ENCODE assay signal across 19 cellular contexts in the genomic region with DNA sequence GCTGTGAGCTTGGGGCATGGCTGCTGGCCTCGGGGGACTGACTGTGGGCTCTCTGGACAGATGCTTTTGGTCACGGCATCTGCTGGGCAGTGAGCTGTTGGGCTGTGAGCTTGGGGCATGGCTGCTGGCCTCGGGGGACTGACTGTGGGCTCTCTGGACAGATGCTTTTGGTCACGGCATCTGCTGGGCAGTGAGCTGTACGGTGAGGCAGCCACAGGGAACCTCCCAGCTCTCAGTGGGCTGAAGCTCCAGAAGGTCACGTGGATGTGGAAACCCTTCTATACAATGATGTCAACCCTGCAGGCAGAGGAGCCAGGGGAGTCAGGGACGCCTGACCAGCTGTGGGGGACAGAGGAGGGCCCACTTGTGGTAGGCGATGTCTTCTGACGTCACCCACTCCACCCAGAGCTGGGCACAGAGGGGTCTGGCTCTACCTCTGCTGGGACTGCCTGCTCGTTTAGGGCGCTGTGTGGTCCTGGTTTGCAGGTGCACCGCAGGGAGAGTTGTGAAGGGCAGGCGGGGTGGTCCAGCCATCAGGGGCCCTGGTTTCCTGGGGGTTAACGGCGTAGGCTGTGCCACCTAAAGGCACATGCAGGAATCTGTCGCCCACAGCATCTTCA.
DNase-seq lines count a peak whose midpoint lies in the region; ATAC-seq and TF ChIP-seq lines count a peak whose summit lies in the region.
"Had no signal": no experiment of that assay in that cellular context is flagged by ENCODE, and none has a peak within 500 bp of the region (broad histone marks: within the 10 kb centered on the region; RNA-seq: fewer than 3 reads in every experiment).

No MANE protein-coding gene starts in this region.

- no peak overlapping the region for H2BK5ac ChIP-seq in mesendoderm (ENCODE audit: low read length)

- intact Hi-C loops in Right ventricle myocardium superior (cut with DNase I) (no loop called here), cardiac septum (cut with DNase I) (no loop called here), spleen (cut with DNase I; ENCODE audit: low total_unique reads) (no loop called here)

- peaks cover 20% of the 10 kb centered on the region for H3K79me2 ChIP-seq in mesendoderm (ENCODE audit: control insufficient read depth, insufficient read depth, low read length)

- H3K4me1 ChIP-seq in mesendoderm (ENCODE audit: control insufficient read depth, low read depth, low read length) (peaks cover 16% of the 10 kb centered on the region), spleen (no peaks in the 10 kb centered on the region)
- H3K4me1 ChIP-seq: HAP-1 had no signal

- H3K27me3 ChIP-seq in mesendoderm (ENCODE audit: insufficient read depth, low read length, poor library complexity) (no peaks in the 10 kb centered on the region), spleen (replicated peaks in 1 of 7) (peaks cover 0 to 70% (median 8%) of the 10 kb centered on the region in 7 donors)
- H3K27me3 ChIP-seq: SJSA1 had no signal

- no CpG with 5 or more reads among the region's 16 CpGs for WGBS in mesendoderm (ENCODE audit: extremely low coverage, insufficient coverage, low lambda C conversion rate)
- 82 to 86% (median 85%) methylated on average over 11 to 16 of the region's 16 CpGs for WGBS in spleen, 5 donors

- TF ChIP-seq CTCF in spleen (IDR thresholded peaks at IDR 0.05 in 8 of 11, conservative IDR thresholded peaks at IDR 0.05 in 3 of 11): no peak

- no peak overlapping the region for H4K5ac ChIP-seq in mesendoderm (ENCODE audit: low read length)

- H2AK5ac ChIP-seq in mesendoderm (ENCODE audit: low read length): no peak overlapping the region

- ATAC-seq in Right ventricle myocardium superior (ENCODE audit: poor library complexity): no peak

- H3K23ac ChIP-seq in mesendoderm (ENCODE audit: low read length): no peak overlapping the region

- DNase-seq in Right ventricle myocardium superior: peak; percentile 37
- no peak for DNase-seq in cardiac septum (ENCODE audit: low spot score)
- no peak for DNase-seq in SK-N-MC (ENCODE audit: low read depth, low spot score)
- DNase-seq in mesendoderm: no peak
- peak; percentile 59 for DNase-seq in spleen
- no peak for DNase-seq in glomerular visceral epithelial cell (ENCODE audit: extremely low spot score)
- no peak for DNase-seq in NCI-H2029 (lab: John Stamatoyannopoulos, UW)
- DNase-seq in NCI-H2196 (lab: John Stamatoyannopoulos, UW; ENCODE audit: unreplicated experiment): no peak
- DNase-seq: DMS 273 treated with DMSO at 0.1 percent for 48 hours, Kasumi-1, MM.1S, NCI-H1105 treated with DMSO at 0.1 percent for 48 hours, NCI-H1694 treated with DMSO at 0.1 percent for 48 hours, NCI-H446 treated with DMSO at 0.1 percent for 48 hours, NCI-H748 treated with DMSO at 0.1 percent for 48 hours, RPMI8226 had no signal

- H3K36me3 ChIP-seq in SK-N-MC (ENCODE audit: insufficient read depth, low read length) (no peaks in the 10 kb centered on the region), mesendoderm (ENCODE audit: control insufficient read depth, insufficient read depth, low read length) (no peaks in the 10 kb centered on the region), spleen (no peaks in the 10 kb centered on the region)
- H3K36me3 ChIP-seq: HAP-1 had no signal

- H2BK120ac ChIP-seq in mesendoderm (ENCODE audit: low read depth, low read length): no peak overlapping the region

- no peak overlapping the region for H4K8ac ChIP-seq in mesendoderm (ENCODE audit: low read depth, low read length)

- H3K79me1 ChIP-seq in mesendoderm (ENCODE audit: low read length): peaks cover 18% of the 10 kb centered on the region

- no peak for TF ChIP-seq POLR2A in spleen (IDR thresholded peaks at IDR 0.05)

- no peak overlapping the region for H3K4ac ChIP-seq in mesendoderm (ENCODE audit: low read depth, low read length)

- H2BK15ac ChIP-seq in mesendoderm (replicated peaks; ENCODE audit: low read depth): no peak overlapping the region

- H3K56ac ChIP-seq in mesendoderm (ENCODE audit: low read length): peak overlapping the region; percentile 28

- H3K9me3 ChIP-seq in SK-N-MC (ENCODE audit: low read depth, low read length): no peaks in the 10 kb centered on the region
- no peaks in the 10 kb centered on the region for H3K9me3 ChIP-seq in spleen
- H3K9me3 ChIP-seq: HAP-1, SJSA1 had no signal

- H3K9ac ChIP-seq in SK-N-MC (ENCODE audit: insufficient read length) (no peak overlapping the region), mesendoderm (ENCODE audit: low read length) (no peak overlapping the region)

- no peak overlapping the region for H3K18ac ChIP-seq in mesendoderm (ENCODE audit: low read length)

- no peak overlapping the region for H3K4me2 ChIP-seq in mesendoderm (ENCODE audit: low read length)

- H3K27ac ChIP-seq in SK-N-MC: 0 out of 2 replicates have a peak overlapping the region, but pooled peaks have one; percentile 50
- no peak overlapping the region for H3K27ac ChIP-seq in mesendoderm (ENCODE audit: low read depth, low read length)
- no peak overlapping the region for H3K27ac ChIP-seq in spleen
- H3K27ac ChIP-seq: C4-2B, SJSA1 had no signal

- H3K4me3 ChIP-seq in SK-N-MC (no peak overlapping the region), mesendoderm (ENCODE audit: low read length) (no peak overlapping the region), spleen (no peak overlapping the region)
- H3K4me3 ChIP-seq: HAP-1, SJSA1 had no signal

Comparison
In these comparisons a context has a peak if more than half of its experiments do, and no peak if none do; other contexts are left out.
1. DNase-seq: peak in Right ventricle myocardium superior (single experiment) and spleen (single experiment); none in cardiac septum (single experiment), SK-N-MC (single experiment), mesendoderm (single experiment), glomerular visceral epithelial cell (single experiment), NCI-H2029 (single experiment) and NCI-H2196 (single experiment).